1 cellular context compared by ENCODE assay signal in the genomic region with DNA sequence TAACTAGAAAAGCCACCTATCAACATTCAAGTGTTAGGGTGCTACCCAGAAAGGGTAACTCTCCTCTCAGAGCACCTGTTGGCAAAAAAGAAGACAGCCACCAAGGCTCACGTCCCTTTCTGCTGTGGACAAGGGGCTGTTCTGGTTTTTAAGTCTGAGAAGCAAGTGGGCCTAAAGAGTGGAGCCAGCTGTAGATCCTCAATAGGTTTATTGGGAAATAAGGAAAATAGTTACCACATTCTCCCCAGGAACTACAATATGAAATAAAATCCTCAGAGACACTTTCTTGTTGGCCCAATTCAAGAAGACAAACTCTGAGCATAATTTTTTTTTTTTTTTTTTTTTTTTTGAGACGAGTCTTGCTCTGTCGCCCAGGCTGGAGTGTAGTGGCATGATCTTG.
TF ChIP-seq lines count a peak whose summit lies in the region.

No MANE protein-coding gene starts in this region.

TF ChIP-seq in HepG2, 621 proteins besides CTCF, POLR2A, EP300 and RAD21:
- TF ChIP-seq ZNF737 (CRISPR knock-in tag; IDR thresholded peaks at IDR 0.05; ENCODE audit: borderline replicate concordance) (no peak), TP53 (CRISPR knock-in tag; conservative IDR thresholded peaks at IDR 0.05) (no peak), SIX4 (CRISPR knock-in tag; IDR thresholded peaks at IDR 0.05) (no peak), ZNF12 (CRISPR knock-in tag; IDR thresholded peaks at IDR 0.05) (no peak)
- TF ChIP-seq, protein P1, sequence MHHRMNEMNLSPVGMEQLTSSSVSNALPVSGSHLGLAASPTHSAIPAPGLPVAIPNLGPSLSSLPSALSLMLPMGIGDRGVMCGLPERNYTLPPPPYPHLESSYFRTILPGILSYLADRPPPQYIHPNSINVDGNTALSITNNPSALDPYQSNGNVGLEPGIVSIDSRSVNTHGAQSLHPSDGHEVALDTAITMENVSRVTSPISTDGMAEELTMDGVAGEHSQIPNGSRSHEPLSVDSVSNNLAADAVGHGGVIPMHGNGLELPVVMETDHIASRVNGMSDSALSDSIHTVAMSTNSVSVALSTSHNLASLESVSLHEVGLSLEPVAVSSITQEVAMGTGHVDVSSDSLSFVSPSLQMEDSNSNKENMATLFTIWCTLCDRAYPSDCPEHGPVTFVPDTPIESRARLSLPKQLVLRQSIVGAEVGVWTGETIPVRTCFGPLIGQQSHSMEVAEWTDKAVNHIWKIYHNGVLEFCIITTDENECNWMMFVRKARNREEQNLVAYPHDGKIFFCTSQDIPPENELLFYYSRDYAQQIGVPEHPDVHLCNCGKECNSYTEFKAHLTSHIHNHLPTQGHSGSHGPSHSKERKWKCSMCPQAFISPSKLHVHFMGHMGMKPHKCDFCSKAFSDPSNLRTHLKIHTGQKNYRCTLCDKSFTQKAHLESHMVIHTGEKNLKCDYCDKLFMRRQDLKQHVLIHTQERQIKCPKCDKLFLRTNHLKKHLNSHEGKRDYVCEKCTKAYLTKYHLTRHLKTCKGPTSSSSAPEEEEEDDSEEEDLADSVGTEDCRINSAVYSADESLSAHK (CRISPR knock-in tag; IDR thresholded peaks at IDR 0.05; ENCODE audit: borderline replicate concordance): no peak
- TF ChIP-seq, protein P2, sequence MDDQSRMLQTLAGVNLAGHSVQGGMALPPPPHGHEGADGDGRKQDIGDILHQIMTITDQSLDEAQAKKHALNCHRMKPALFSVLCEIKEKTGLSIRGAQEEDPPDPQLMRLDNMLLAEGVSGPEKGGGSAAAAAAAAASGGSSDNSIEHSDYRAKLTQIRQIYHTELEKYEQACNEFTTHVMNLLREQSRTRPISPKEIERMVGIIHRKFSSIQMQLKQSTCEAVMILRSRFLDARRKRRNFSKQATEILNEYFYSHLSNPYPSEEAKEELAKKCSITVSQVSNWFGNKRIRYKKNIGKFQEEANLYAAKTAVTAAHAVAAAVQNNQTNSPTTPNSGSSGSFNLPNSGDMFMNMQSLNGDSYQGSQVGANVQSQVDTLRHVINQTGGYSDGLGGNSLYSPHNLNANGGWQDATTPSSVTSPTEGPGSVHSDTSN (CRISPR knock-in tag; IDR thresholded peaks at IDR 0.05; ENCODE audit: borderline replicate concordance): no peak
